23 cellular contexts compared by ENCODE assay signal in the genomic region with DNA sequence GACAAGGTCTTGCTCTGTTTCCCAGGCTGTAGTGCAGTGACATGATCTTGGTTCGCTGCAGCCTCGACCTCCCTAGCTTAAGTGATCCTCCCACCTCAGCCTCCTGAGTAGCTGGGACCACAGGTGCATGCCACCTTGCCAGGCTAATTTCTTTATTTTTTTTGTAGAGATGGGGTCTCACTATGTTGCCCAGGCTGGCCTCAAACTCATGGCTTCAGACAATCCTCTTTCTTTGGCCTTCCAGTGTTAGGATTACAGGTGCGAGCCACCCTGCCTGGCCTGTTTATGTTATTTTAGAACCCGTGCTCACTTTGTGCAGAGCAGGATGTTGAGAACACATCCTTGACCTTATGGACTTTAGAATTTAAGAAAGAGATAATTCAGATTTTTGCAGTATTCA. TPM values are rescaled to one million over a fixed set of nuclear protein-coding genes. Genes with fewer than 3 reads are reported as not detected.
DNase-seq lines count a peak whose midpoint lies in the region; ATAC-seq and TF ChIP-seq lines count a peak whose summit lies in the region.
"Had no signal": no experiment of that assay in that cellular context is flagged by ENCODE, and none has a peak within 500 bp of the region (broad histone marks: within the 10 kb centered on the region; RNA-seq: fewer than 3 reads in every experiment).

No MANE protein-coding gene starts in this region.

- DNase-seq in activated naive CD4-positive, alpha-beta T cell treated with anti-CD3 and anti-CD28 coated beads for 36 hours: no peak
- no peak for DNase-seq in activated naive CD4-positive, alpha-beta T cell treated with anti-CD3 and anti-CD28 coated beads, Interleukin-2, amount 50 U/mL, for 72 hours (ENCODE audit: low spot score in 2 of 2)
- no peak for DNase-seq in CD4-positive, alpha-beta T cell
- DNase-seq in naive B cell (no peak), smooth muscle cell (lab: John Stamatoyannopoulos, UW; ENCODE audit: unreplicated experiment) (no peak)
- DNase-seq: CD4-positive, alpha-beta memory T cell; DMS153; GOT3; HCEC 1CT; IMR-90; Karpas-422; MV-4-11; NCI-H1105 treated with DMSO at 0.1 percent for 48 hours; NCI-H2029 treated with DMSO at 0.1 percent for 48 hours; NCI-H2171; NCI-H345; NCI-H524; NCI-H774; NK-92 treated with Interleukin-12 subunit alpha and Interleukin-12 subunit beta, amount 100 ng/mL, for 24 hours; SIG-M5 had no signal

- no peaks in the 10 kb centered on the region for H3K9me3 Mint-ChIP-seq in activated naive CD4-positive, alpha-beta T cell treated with anti-CD3 and anti-CD28 coated beads for 36 hours
- no peaks in the 10 kb centered on the region for H3K9me3 Mint-ChIP-seq in activated naive CD4-positive, alpha-beta T cell treated with anti-CD3 and anti-CD28 coated beads, Interleukin-2, amount 50 U/mL, for 72 hours
- no peaks in the 10 kb centered on the region for H3K9me3 Mint-ChIP-seq in CD4-positive, alpha-beta T cell
- H3K9me3 Mint-ChIP-seq in IgD-negative memory B cell: no peaks in the 10 kb centered on the region
- no peaks in the 10 kb centered on the region for H3K9me3 Mint-ChIP-seq in naive B cell

- peaks cover 75% of the 10 kb centered on the region for H3K4me1 Mint-ChIP-seq in activated naive CD4-positive, alpha-beta T cell treated with anti-CD3 and anti-CD28 coated beads for 36 hours (ENCODE audit: low read depth)
- peaks cover 78% of the 10 kb centered on the region for H3K4me1 Mint-ChIP-seq in CD4-positive, alpha-beta T cell (ENCODE audit: low read depth)
- peaks cover 64 to 65% (median 64%) of the 10 kb centered on the region in 3 donors for H3K4me1 Mint-ChIP-seq in IgD-negative memory B cell
- peaks cover 67 to 88% (median 84%) of the 10 kb centered on the region in 3 donors for H3K4me1 Mint-ChIP-seq in naive B cell

- H3K27me3 Mint-ChIP-seq in activated naive CD4-positive, alpha-beta T cell treated with anti-CD3 and anti-CD28 coated beads for 36 hours (ENCODE audit: low read depth): no peaks in the 10 kb centered on the region
- H3K27me3 Mint-ChIP-seq in CD4-positive, alpha-beta T cell: no peaks in the 10 kb centered on the region
- H3K27me3 Mint-ChIP-seq in IgD-negative memory B cell (no peaks in the 10 kb centered on the region), naive B cell (no peaks in the 10 kb centered on the region)
- H3K27me3 Mint-ChIP-seq: CD4-positive, alpha-beta memory T cell had no signal

- H2AFZ ChIP-seq in smooth muscle cell (ENCODE audit: low read depth): no peak overlapping the region

- H3K27ac ChIP-seq in CD4-positive, alpha-beta T cell (ENCODE audit: low read depth, low read length): no peak overlapping the region
- H3K27ac ChIP-seq in smooth muscle cell (ENCODE audit: low read depth): no peak overlapping the region
- H3K27ac ChIP-seq: RWPE1 had no signal

- intact Hi-C loops in activated naive CD4-positive, alpha-beta T cell treated with anti-CD3 and anti-CD28 coated beads for 36 hours (cut with micrococcal nuclease): no loop called here
- intact Hi-C loops in CD4-positive, alpha-beta T cell (cut with DNase I, micrococcal nuclease): no loop called here

- TF ChIP-seq CTCF in CD4-positive, alpha-beta T cell (IDR thresholded peaks at IDR 0.05): no peak
- TF ChIP-seq CTCF in smooth muscle cell (IDR thresholded peaks at IDR 0.05; ENCODE audit: borderline replicate concordance, insufficient read depth, poor library complexity, severe bottlenecking): no peak

- H3K27me3 ChIP-seq in CD4-positive, alpha-beta T cell (ENCODE audit: control insufficient read depth, insufficient read depth, low read length): no peaks in the 10 kb centered on the region
- no peaks in the 10 kb centered on the region for H3K27me3 ChIP-seq in smooth muscle cell (ENCODE audit: low read depth)

- H3K4me1 ChIP-seq in smooth muscle cell (ENCODE audit: low read depth): peaks cover 4% of the 10 kb centered on the region

- H3K4me3 ChIP-seq in smooth muscle cell: no peak overlapping the region

- H3K4me2 ChIP-seq in smooth muscle cell: no peak overlapping the region

- POLR2A ChIA-PET in CD4-positive, alpha-beta T cell (lab: Charles Lee): interaction anchor here (0.9 to 1.9 kb wide), 2 partner anchors 9 to 17 kb away, joined by 3 to 13 read pairs; partner anchors contain the start of gene FAM117B

- H3K79me2 ChIP-seq in smooth muscle cell (ENCODE audit: low read depth): peaks cover 62% of the 10 kb centered on the region

- 96% methylated on average over 4 of the region's 4 CpGs for WGBS in smooth muscle cell (ENCODE audit: low lambda C conversion rate)

- no peaks in the 10 kb centered on the region for H3F3A ChIP-seq in smooth muscle cell (ENCODE audit: low read depth)

- no peak for ATAC-seq in activated naive CD4-positive, alpha-beta T cell treated with anti-CD3 and anti-CD28 coated beads, Interleukin-2, amount 50 U/mL, for 72 hours
- ATAC-seq in CD4-positive, alpha-beta T cell (ENCODE audit: poor library complexity): no peak
- no peak for ATAC-seq in naive B cell (ENCODE audit: low read depth in 2 of 2)
- no peak for ATAC-seq in GM18868 (IDR thresholded peaks at IDR 0.05; ENCODE audit: unreplicated experiment)

- H3K36me3 Mint-ChIP-seq in activated naive CD4-positive, alpha-beta T cell treated with anti-CD3 and anti-CD28 coated beads for 36 hours (ENCODE audit: low read depth): no peaks in the 10 kb centered on the region
- H3K36me3 Mint-ChIP-seq in activated naive CD4-positive, alpha-beta T cell treated with anti-CD3 and anti-CD28 coated beads, Interleukin-2, amount 50 U/mL, for 72 hours: no peaks in the 10 kb centered on the region
- no peaks in the 10 kb centered on the region for H3K36me3 Mint-ChIP-seq in CD4-positive, alpha-beta T cell (ENCODE audit: low read depth)
- H3K36me3 Mint-ChIP-seq in IgD-negative memory B cell (peaks cover 6% of the 10 kb centered on the region), naive B cell (peaks cover 0 to 5% of the 10 kb centered on the region in 2 donors)

- H4K20me1 ChIP-seq in smooth muscle cell (ENCODE audit: low read depth): peaks cover 46% of the 10 kb centered on the region

- H3K27ac Mint-ChIP-seq in activated naive CD4-positive, alpha-beta T cell treated with anti-CD3 and anti-CD28 coated beads for 36 hours: peak overlapping the region; percentile 4
- peak overlapping the region in 1 of 2 donors; percentile 64 for H3K27ac Mint-ChIP-seq in activated naive CD4-positive, alpha-beta T cell treated with anti-CD3 and anti-CD28 coated beads, Interleukin-2, amount 50 U/mL, for 72 hours
- peak overlapping the region; percentile 78 for H3K27ac Mint-ChIP-seq in CD4-positive, alpha-beta T cell
- peak overlapping the region in 2 of 3 donors; percentile 23 to 29 for H3K27ac Mint-ChIP-seq in IgD-negative memory B cell
- H3K27ac Mint-ChIP-seq in naive B cell: peak overlapping the region; percentile 57 to 95 (median 73)

- no peaks in the 10 kb centered on the region for H3K9me3 ChIP-seq in CD4-positive, alpha-beta T cell (ENCODE audit: control insufficient read depth, low read length)
- H3K9me3 ChIP-seq in smooth muscle cell (replicated peaks; ENCODE audit: low read depth): no peaks in the 10 kb centered on the region

- no peaks in the 10 kb centered on the region for H3K36me3 ChIP-seq in smooth muscle cell (ENCODE audit: low read depth)

- no peak overlapping the region for H3K4me3 Mint-ChIP-seq in activated naive CD4-positive, alpha-beta T cell treated with anti-CD3 and anti-CD28 coated beads for 36 hours
- peak overlapping the region; percentile 43 for H3K4me3 Mint-ChIP-seq in CD4-positive, alpha-beta T cell
- H3K4me3 Mint-ChIP-seq in IgD-negative memory B cell: peak overlapping the region in 2 of 4 donors; percentile 42 to 66
- H3K4me3 Mint-ChIP-seq in naive B cell: peak overlapping the region in 4 of 8 donors; percentile 9 to 68 (median 58)

- CTCF ChIA-PET in activated naive CD4-positive, alpha-beta T cell treated with anti-CD3 and anti-CD28 coated beads for 36 hours (lab: Charles Lee): no interaction called here
- CTCF ChIA-PET in CD4-positive, alpha-beta T cell (lab: Charles Lee): no interaction called here

- no peak overlapping the region for H3K9ac ChIP-seq in smooth muscle cell (ENCODE audit: low read depth)

RNA-seq across cellular contexts. Expression of gene FAM117B, which starts 17.4 kb away (rescaled TPM):
- 10 to 100 TPM; 12.3 to 14.2 TPM for total RNA-seq in activated naive CD4-positive, alpha-beta T cell treated with anti-CD3 and anti-CD28 coated beads for 36 hours
- total RNA-seq in activated naive CD4-positive, alpha-beta T cell treated with anti-CD3 and anti-CD28 coated beads, Interleukin-2, amount 50 U/mL, for 72 hours: 10 to 100 TPM; 17.7 to 23.3 TPM
- 10 to 100 TPM; 46.8 to 50.4 TPM for total RNA-seq in CD4-positive, alpha-beta T cell
- polyA plus RNA-seq in IgD-negative memory B cell (21.6 TPM), naive B cell (ENCODE audit: low read depth in 6 of 6) (10 to 100 TPM; 17.7 to 31.3 (median 21.8) TPM), smooth muscle cell (5.4 and 8.0 TPM in 2 replicates)
- 11.1 and 12.3 TPM in 2 replicates for total RNA-seq in smooth muscle cell
